Comparison of ENCODE assay signal across 13 cellular contexts in genomic region chr1:11571906-11572616, GRCh38.
DNase-seq lines count a peak whose midpoint lies in the region; ATAC-seq lines count a peak whose summit lies in the region.
"Had no signal": no experiment of that assay in that cellular context is flagged by ENCODE, and none has a peak within 500 bp of the region (broad histone marks: within the 10 kb centered on the region; RNA-seq: fewer than 3 reads in every experiment).

No MANE protein-coding gene starts in this region.

- ATAC-seq in GM21526 (IDR thresholded peaks at IDR 0.05; ENCODE audit: low FRiP score, unreplicated experiment): no peak
- ATAC-seq: naive thymus-derived CD8-positive, alpha-beta T cell had no signal

- no peak overlapping the region for H3K27ac ChIP-seq in substantia nigra (ENCODE audit: low read depth, low read length, poor library complexity, severe bottlenecking)

- peak; percentile 26 for DNase-seq in stimulated activated CD4-positive, alpha-beta T cell treated with anti-CD3 and anti-CD28 coated beads, Interleukin-15, amount 100 ng/mL, for 24 hours
- no peak for DNase-seq in stimulated activated CD4-positive, alpha-beta T cell treated with anti-CD3 and anti-CD28 coated beads, Interleukin-12 subunit alpha, Interleukin-12 subunit beta, amount 100 ng/mL, for 4 hours
- peak; percentile 60 for DNase-seq in NCI-H69 (lab: John Stamatoyannopoulos, UW)
- DNase-seq in ecto neural progenitor cell (ENCODE audit: low spot score): peak; percentile 65
- peak; percentile 45 for DNase-seq in stimulated activated CD8-positive, alpha-beta memory T cell treated with anti-CD3 and anti-CD28 coated beads, Interleukin-4, amount 100 ng/mL, for 48 hours
- no peak for DNase-seq in substantia nigra (lab: John Stamatoyannopoulos, UW)
- DNase-seq in NCI-H446 treated with DMSO at 0.1 percent for 48 hours (lab: John Stamatoyannopoulos, UW): no peak
- DNase-seq: CD4-positive, alpha-beta T cell; hippocampal formation; NCI-H2107; trophoblast cell had no signal

Comparison
In these comparisons a context has a peak if more than half of its experiments do, and no peak if none do; other contexts are left out.
1. DNase-seq: peak in stimulated activated CD4-positive, alpha-beta T cell treated with anti-CD3 and anti-CD28 coated beads, Interleukin-15, amount 100 ng/mL, for 24 hours (single experiment), NCI-H69 (single experiment), ecto neural progenitor cell (single experiment) and stimulated activated CD8-positive, alpha-beta memory T cell treated with anti-CD3 and anti-CD28 coated beads, Interleukin-4, amount 100 ng/mL, for 48 hours (single experiment); none in stimulated activated CD4-positive, alpha-beta T cell treated with anti-CD3 and anti-CD28 coated beads, Interleukin-12 subunit alpha, Interleukin-12 subunit beta, amount 100 ng/mL, for 4 hours (single experiment), substantia nigra (0 of 49) and NCI-H446 treated with DMSO at 0.1 percent for 48 hours (single experiment).